In the genomic region with DNA sequence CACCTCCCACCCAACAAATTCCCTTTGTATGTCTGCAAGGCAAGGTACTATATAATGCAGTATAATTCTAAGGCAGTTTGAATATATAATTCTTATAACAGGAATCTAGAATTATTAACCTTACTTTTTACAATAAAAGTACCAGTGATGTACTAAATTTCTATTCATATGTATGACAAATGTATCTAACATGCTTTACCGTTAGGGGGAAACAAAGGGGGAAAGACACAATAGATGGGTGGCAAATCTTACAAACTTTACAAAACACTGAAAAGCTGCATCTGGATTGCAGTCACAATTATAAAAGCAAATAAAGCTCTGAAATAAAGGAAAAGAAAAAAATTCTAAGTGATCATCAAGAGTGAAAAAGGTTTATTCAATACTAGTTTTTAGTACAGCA, we compare ENCODE assay signal across 11 cellular contexts. TPM values are rescaled to one million over a fixed set of nuclear protein-coding genes. Genes with fewer than 3 reads are reported as not detected.
DNase-seq lines count a peak whose midpoint lies in the region; ATAC-seq, FAIRE-seq and TF ChIP-seq lines count a peak whose summit lies in the region.
"Had no signal": no experiment of that assay in that cellular context is flagged by ENCODE, and none has a peak within 500 bp of the region (broad histone marks: within the 10 kb centered on the region; RNA-seq: fewer than 3 reads in every experiment).

No MANE protein-coding gene starts in this region.

- H3K27me3 ChIP-seq in iPS-15b (ENCODE audit: control insufficient read depth, insufficient read depth, low read length) (peaks cover 18% of the 10 kb centered on the region), stomach smooth muscle (ENCODE audit: control insufficient read depth in 1 of 2, insufficient read depth in 2 of 2, low read length in 2 of 2) (no peaks in the 10 kb centered on the region), small intestine (ENCODE audit: control insufficient read depth in 2 of 2, insufficient read depth in 2 of 2, low read length in 2 of 2) (no peaks in the 10 kb centered on the region)

- H3K9me3 ChIP-seq in iPS-15b (ENCODE audit: control insufficient read depth, insufficient read depth, low read length) (no peaks in the 10 kb centered on the region), stomach smooth muscle (ENCODE audit: control insufficient read depth in 2 of 2, low read length in 2 of 2) (no peaks in the 10 kb centered on the region), small intestine (ENCODE audit: control insufficient read depth, low read depth) (no peaks in the 10 kb centered on the region)

- no peaks in the 10 kb centered on the region for H3K9me3 Mint-ChIP-seq in stimulated activated memory B cell treated with anti-CD40 and anti-IgM and Interleukin-4, amounts not matched to agents 10 μg/mL and 1 μg/mL and 100 μg/mL, for 72 hours

- H3K27ac Mint-ChIP-seq in stimulated activated memory B cell treated with anti-CD40 and anti-IgM and Interleukin-4, amounts not matched to agents 10 μg/mL and 1 μg/mL and 100 μg/mL, for 72 hours = no peak overlapping the region

- H3K4me1 ChIP-seq in iPS-15b (ENCODE audit: control insufficient read depth, insufficient read depth, low read length) = peaks cover 10% of the 10 kb centered on the region
- H3K4me1 ChIP-seq in stomach smooth muscle (ENCODE audit: control insufficient read depth, insufficient read depth, low read length) = peaks cover 16% of the 10 kb centered on the region
- peaks cover 0 to 5% of the 10 kb centered on the region in 2 donors for H3K4me1 ChIP-seq in small intestine (ENCODE audit: control insufficient read depth in 2 of 2, insufficient read depth in 1 of 2, low read depth in 1 of 2, low read length in 1 of 2)

- peaks cover 40% of the 10 kb centered on the region for H3K27me3 Mint-ChIP-seq in stimulated activated memory B cell treated with anti-CD40 and anti-IgM and Interleukin-4, amounts not matched to agents 10 μg/mL and 1 μg/mL and 100 μg/mL, for 72 hours

- DNase-seq in NCI-H1105 treated with DMSO at 0.1 percent for 48 hours (lab: John Stamatoyannopoulos, UW) (peak; percentile 34), NCI-H1105 (lab: John Stamatoyannopoulos, UW) (no peak), small intestine (no peak)
- DNase-seq in activated T-cell treated with anti-CD3 and anti-CD28 coated beads, Interleukin-2, amount 50 U/mL, for 48 hours = no peak
- DNase-seq: activated effector memory CD4-positive, alpha-beta T cell treated with anti-CD3 and anti-CD28 coated beads, Interleukin-2, amount 50 U/mL, for 16 hours; GOT3; stimulated activated CD4-positive, alpha-beta T cell treated with anti-CD3 and anti-CD28 coated beads, Interleukin-12 subunit alpha, Interleukin-12 subunit beta, amount 100 ng/mL, for 4 hours had no signal

- no peak for TF ChIP-seq CTCF in VCaP (conservative IDR thresholded peaks at IDR 0.05)

- no peak overlapping the region for H3K9ac ChIP-seq in iPS-15b (ENCODE audit: low read depth, low read length)
- peak overlapping the region in 1 of 2 donors; percentile 73 for H3K9ac ChIP-seq in stomach smooth muscle (ENCODE audit: low read length in 2 of 2)

- WGBS in small intestine, 3 donors = 52 to 86% (median 80%) methylated on average over 1 of the region's 1 CpG

- H3K36me3 Mint-ChIP-seq in stimulated activated memory B cell treated with anti-CD40 and anti-IgM and Interleukin-4, amounts not matched to agents 10 μg/mL and 1 μg/mL and 100 μg/mL, for 72 hours = no peaks in the 10 kb centered on the region

- no peak for ATAC-seq in stimulated activated memory B cell treated with anti-CD40 and anti-IgM and Interleukin-4, amounts not matched to agents 10 μg/mL and 1 μg/mL and 100 μg/mL, for 72 hours

- peaks cover 32% of the 10 kb centered on the region for H3K4me1 Mint-ChIP-seq in stimulated activated memory B cell treated with anti-CD40 and anti-IgM and Interleukin-4, amounts not matched to agents 10 μg/mL and 1 μg/mL and 100 μg/mL, for 72 hours

- H3K4me3 ChIP-seq in iPS-15b (ENCODE audit: low read depth, low read length) (peak overlapping the region; percentile 16), stomach smooth muscle (ENCODE audit: low read length in 2 of 2) (peak overlapping the region; percentile 74 to 85), small intestine (ENCODE audit: low read depth in 1 of 2, low read length in 2 of 2) (no peak overlapping the region)

- no peak overlapping the region for H3K4me3 Mint-ChIP-seq in stimulated activated memory B cell treated with anti-CD40 and anti-IgM and Interleukin-4, amounts not matched to agents 10 μg/mL and 1 μg/mL and 100 μg/mL, for 72 hours

- FAIRE-seq in small intestine (lab: Jason Lieb, UNC) = no peak

- peak overlapping the region; percentile 99; the same call in 1 of the 2 replicates for H3K27ac ChIP-seq in VCaP
- H3K27ac ChIP-seq in stomach smooth muscle (ENCODE audit: low read length) = no peak overlapping the region
- no peak overlapping the region for H3K27ac ChIP-seq in small intestine (ENCODE audit: low read depth in 1 of 2, low read length in 1 of 2)

- H3K36me3 ChIP-seq in iPS-15b (ENCODE audit: control insufficient read depth, insufficient read depth, low read length) = no peaks in the 10 kb centered on the region
- no peaks in the 10 kb centered on the region for H3K36me3 ChIP-seq in stomach smooth muscle (ENCODE audit: control insufficient read depth in 2 of 2, insufficient read depth in 2 of 2, low read length in 2 of 2)
- no peaks in the 10 kb centered on the region for H3K36me3 ChIP-seq in small intestine (ENCODE audit: control insufficient read depth in 2 of 2, insufficient read depth in 2 of 2, low read length in 2 of 2)

RNA-seq across cellular contexts. Expression of gene PIK3R3, which starts 2.3 kb away (rescaled TPM):
- 10 to 100 TPM in 1 of 3 donors, 1 to 10 TPM in 2; 1.6 to 13.5 (median 3.0) TPM for polyA plus RNA-seq in small intestine

RNA-seq across cellular contexts. Expression of gene TSPAN1, which starts 44.7 kb away (rescaled TPM):
- polyA plus RNA-seq in small intestine = 100 to 1,000 TPM in 1 of 3 donors, 10 to 100 TPM in 2; 22.7 to 104 (median 40.3) TPM

RNA-seq across cellular contexts. Expression of gene P3R3URF, which starts 46.1 kb away (rescaled TPM):
- not detected for polyA plus RNA-seq in small intestine

Comparison
In these comparisons a context has a peak if more than half of its experiments do, and no peak if none do; other contexts are left out.
1. H3K4me3 ChIP-seq: peak in iPS-15b (single experiment) and stomach smooth muscle (2 of 2); none in small intestine (0 of 2).